Comparison of ENCODE assay signal across 9 cellular contexts in genomic region chr19:11142528-11143171, GRCh38. TPM values are rescaled to one million over a fixed set of nuclear protein-coding genes. Genes with fewer than 3 reads are reported as not detected.
DNase-seq lines count a peak whose midpoint lies in the region; ATAC-seq and TF ChIP-seq lines count a peak whose summit lies in the region.
"Had no signal": no experiment of that assay in that cellular context is flagged by ENCODE, and none has a peak within 500 bp of the region (broad histone marks: within the 10 kb centered on the region; RNA-seq: fewer than 3 reads in every experiment).

No MANE protein-coding gene starts in this region.

- peaks cover 2% of the 10 kb centered on the region for H3K79me2 ChIP-seq in trophoblast cell (ENCODE audit: control insufficient read depth, insufficient read depth, low read length, poor library complexity)

- no CpG with 5 or more reads among the region's 22 CpGs for WGBS in trophoblast cell (ENCODE audit: extremely low coverage, insufficient coverage, insufficient read length)

- H3K4me1 ChIP-seq in cardiac muscle cell (ENCODE audit: low read depth) = peaks cover 22% of the 10 kb centered on the region
- peaks cover 35% of the 10 kb centered on the region in 2 experiments for H3K4me1 ChIP-seq in trophoblast cell (ENCODE audit: control insufficient read depth in 1 of 2, insufficient read depth in 2 of 2, low read length in 2 of 2)

- peak overlapping the region; percentile 75 for H2BK12ac ChIP-seq in trophoblast cell (ENCODE audit: low read length)

- H3K4me3 ChIP-seq in cardiac muscle cell (no peak overlapping the region), trophoblast cell (ENCODE audit: low read depth, low read length) (no peak overlapping the region)

- H3K36me3 Mint-ChIP-seq in HFFc6 (ENCODE audit: low read depth) = peaks cover 21% of the 10 kb centered on the region

- H3K36me3 ChIP-seq in cardiac muscle cell (no peaks in the 10 kb centered on the region), trophoblast cell (ENCODE audit: control insufficient read depth in 1 of 2, insufficient read depth in 2 of 2, low read length in 2 of 2) (peaks cover 12 to 20% of the 10 kb centered on the region in 2 experiments)

- H3K4me1 Mint-ChIP-seq in HFFc6 (ENCODE audit: low read depth) = peaks cover 43% of the 10 kb centered on the region

- H2BK120ac ChIP-seq in trophoblast cell (ENCODE audit: insufficient read depth, low read length, poor library complexity) = peak overlapping the region; percentile 88

- H3K9me3 Mint-ChIP-seq in HFFc6 = no peaks in the 10 kb centered on the region
- H3K9me3 Mint-ChIP-seq: stimulated activated naive CD8-positive, alpha-beta T cell treated with anti-CD3 and anti-CD28 coated beads, Interleukin-15, Interleukin-2, amounts not matched to agents 100 ng/mL and 50 ng/mL, for 24 hours had no signal

- H3K27ac Mint-ChIP-seq in HFFc6 = peak overlapping the region; percentile 94
- H3K27ac Mint-ChIP-seq: stimulated activated naive CD8-positive, alpha-beta T cell treated with anti-CD3 and anti-CD28 coated beads, Interleukin-15, Interleukin-2, amounts not matched to agents 100 ng/mL and 50 ng/mL, for 24 hours had no signal

- H3K9me3 ChIP-seq in cardiac muscle cell (ENCODE audit: low read depth) = no peaks in the 10 kb centered on the region
- no peaks in the 10 kb centered on the region for H3K9me3 ChIP-seq in trophoblast cell (ENCODE audit: insufficient read depth, low read depth, low read length)

- H3K14ac ChIP-seq in trophoblast cell (ENCODE audit: low read length) = peak overlapping the region; percentile 52

- TF ChIP-seq CTCF in HFFc6 (IDR thresholded peaks at IDR 0.05) = no peak
- TF ChIP-seq CTCF in VCaP (conservative IDR thresholded peaks at IDR 0.05) = no peak
- TF ChIP-seq CTCF in cardiac muscle cell (IDR thresholded peaks at IDR 0.05; ENCODE audit: low read depth, low read length) = no peak

- ATAC-seq in GM18520 (IDR thresholded peaks at IDR 0.05; ENCODE audit: unreplicated experiment) = no peak
- ATAC-seq in activated CD4-positive, CD25-positive, alpha-beta regulatory T cell treated with anti-CD3 and anti-CD28 coated beads, Interleukin-2, amount 50 U/mL, for 24 hours = no peak

- peak overlapping the region; percentile 43 for H3K27ac ChIP-seq in VCaP
- H3K27ac ChIP-seq in cardiac muscle cell = peak overlapping the region; percentile 90
- H3K27ac ChIP-seq in trophoblast cell (ENCODE audit: low read depth, low read length) = peak overlapping the region; percentile 91

- H3K9ac ChIP-seq in trophoblast cell (ENCODE audit: low read length) = peak overlapping the region; percentile 9

- no peaks in the 10 kb centered on the region for H3K27me3 Mint-ChIP-seq in HFFc6 (ENCODE audit: insufficient read depth)
- H3K27me3 Mint-ChIP-seq: stimulated activated naive CD8-positive, alpha-beta T cell treated with anti-CD3 and anti-CD28 coated beads, Interleukin-15, Interleukin-2, amounts not matched to agents 100 ng/mL and 50 ng/mL, for 24 hours had no signal

- H3K18ac ChIP-seq in trophoblast cell (ENCODE audit: low read length) = peak overlapping the region; percentile 66

- H4K91ac ChIP-seq in trophoblast cell (ENCODE audit: low read depth, low read length) = peak overlapping the region; percentile 90

- no peaks in the 10 kb centered on the region for H3K27me3 ChIP-seq in cardiac muscle cell
- H3K27me3 ChIP-seq in trophoblast cell (ENCODE audit: insufficient read depth, low read length) = no peaks in the 10 kb centered on the region

- peak overlapping the region; percentile 13 for H4K12ac ChIP-seq in trophoblast cell (ENCODE audit: low read depth, low read length)

- peak overlapping the region; percentile 84 for H2AK5ac ChIP-seq in trophoblast cell (ENCODE audit: low read length)

- peak overlapping the region; percentile 24 for H3K4ac ChIP-seq in trophoblast cell (ENCODE audit: low read depth, low read length)

- H2BK5ac ChIP-seq in trophoblast cell (ENCODE audit: low read depth, low read length, poor library complexity) = peak overlapping the region; percentile 78

- H3K4me3 Mint-ChIP-seq in HFFc6 = peak overlapping the region; percentile 47
- H3K4me3 Mint-ChIP-seq: stimulated activated naive CD8-positive, alpha-beta T cell treated with anti-CD3 and anti-CD28 coated beads, Interleukin-15, Interleukin-2, amounts not matched to agents 100 ng/mL and 50 ng/mL, for 24 hours had no signal

- peak overlapping the region; percentile 80 for H4K8ac ChIP-seq in trophoblast cell (ENCODE audit: low read depth, low read length)

- peak overlapping the region; percentile 51 for H2AFZ ChIP-seq in trophoblast cell (ENCODE audit: insufficient read depth, low read length, poor library complexity)

- no peak overlapping the region for H3K23ac ChIP-seq in trophoblast cell (ENCODE audit: low read length)

- DNase-seq in HFFc6 = peak; percentile 93
- DNase-seq in cardiac muscle cell (ENCODE audit: low read depth in 1 of 2, low spot score in 1 of 2) = peak; percentile 86 to 98
- peak; percentile 73 to 84 for DNase-seq in trophoblast cell
- DNase-seq in SKM-1 (lab: John Stamatoyannopoulos, UW; ENCODE audit: unreplicated experiment) = no peak
- no peak for DNase-seq in NCI-H510A (lab: John Stamatoyannopoulos, UW)

- peak overlapping the region; percentile 46 for H3K4me2 ChIP-seq in trophoblast cell (ENCODE audit: low read length)

- peaks cover 26% of the 10 kb centered on the region for H3K79me1 ChIP-seq in trophoblast cell (ENCODE audit: low read length)

RNA-seq across cellular contexts. Expression of gene SPC24, which starts 12.9 kb away (rescaled TPM):
- total RNA-seq in HFFc6 (2021; fragmentation: NEBNext Ultra II Directional; extraction: Animal tissue kit (Norgen Biotek cat#: 25700)) = 10 to 100 TPM; 21.0 to 54.6 (median 50.3) TPM
- 15.8 and 127 TPM in 2 replicates for total RNA-seq in cardiac muscle cell
- polyA plus RNA-seq in cardiac muscle cell = 7.1 and 25.8 TPM in 2 replicates
- polyA plus RNA-seq in trophoblast cell (2013) = 9.0 and 11.0 TPM in 2 replicates

RNA-seq across cellular contexts. Expression of gene LDLR, which starts 53.4 kb away (rescaled TPM):
- 10 to 100 TPM; 22.8 to 34.3 (median 28.0) TPM for total RNA-seq in HFFc6 (2021; fragmentation: NEBNext Ultra II Directional; extraction: Animal tissue kit (Norgen Biotek cat#: 25700))
- 98.6 and 120 TPM in 2 replicates for total RNA-seq in cardiac muscle cell
- polyA plus RNA-seq in cardiac muscle cell = 57.8 and 107 TPM in 2 replicates
- 105 and 112 TPM in 2 replicates for polyA plus RNA-seq in trophoblast cell (2013)

RNA-seq across cellular contexts. Expression of gene KANK2, which starts 54.7 kb away (rescaled TPM):
- total RNA-seq in HFFc6 (2021; fragmentation: NEBNext Ultra II Directional; extraction: Animal tissue kit (Norgen Biotek cat#: 25700)) = 100 to 1,000 TPM; 132 to 167 (median 156) TPM
- 73.0 and 106 TPM in 2 replicates for total RNA-seq in cardiac muscle cell
- polyA plus RNA-seq in cardiac muscle cell = 38.9 and 43.9 TPM in 2 replicates
- 35.1 and 36.6 TPM in 2 replicates for polyA plus RNA-seq in trophoblast cell (2013)

Comparison
In these comparisons a context has a peak if more than half of its experiments do, and no peak if none do; other contexts are left out.
1. DNase-seq: peak in HFFc6 (single experiment), cardiac muscle cell (2 of 2) and trophoblast cell (2 of 2); none in SKM-1 (single experiment) and NCI-H510A (single experiment).
2. Peak in every context shown above with its lines, with median percentiles within 50 percentile points of each other: H3K27ac ChIP-seq.